Comparison of ENCODE assay signal across 8 cellular contexts in the genomic region with DNA sequence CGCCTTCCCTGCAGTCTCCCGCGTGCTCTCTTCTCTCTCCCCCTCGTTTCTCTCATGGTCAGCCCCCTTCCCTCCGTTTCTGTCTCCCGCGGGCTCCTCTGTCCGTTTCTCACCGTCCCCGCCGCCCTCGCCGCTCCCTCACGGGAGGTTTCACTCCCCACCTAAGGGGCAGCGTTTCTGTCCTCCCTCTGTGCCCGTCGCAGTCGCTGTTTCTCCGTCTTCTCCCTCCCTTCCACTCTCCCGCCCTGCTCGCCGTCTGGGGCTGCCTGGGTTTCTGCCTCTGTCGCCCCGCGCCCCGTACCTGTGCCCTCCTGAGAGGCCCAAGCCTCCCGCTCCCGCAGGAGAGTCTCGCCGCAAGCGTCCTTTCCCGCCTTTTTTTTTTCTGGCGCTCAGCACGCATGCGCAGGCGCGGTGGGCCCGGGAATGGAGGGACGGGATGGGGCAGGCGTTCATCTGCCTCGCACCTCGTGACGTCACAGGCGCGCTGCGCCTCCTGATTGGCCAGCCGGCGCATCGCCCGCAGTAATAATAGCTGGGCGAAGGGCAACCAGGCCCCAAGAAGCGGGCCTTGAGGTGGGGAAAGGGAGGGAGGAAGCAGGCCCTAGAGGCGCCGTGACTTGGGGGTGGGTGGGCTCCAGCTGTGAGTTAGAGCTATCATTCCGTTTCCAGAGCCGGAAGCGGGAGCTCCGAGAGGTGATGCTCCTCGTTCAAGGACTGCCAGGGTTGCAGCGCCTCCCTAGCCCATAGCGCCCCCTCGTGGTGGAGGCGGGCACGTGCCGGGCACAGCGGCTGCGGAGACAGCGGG. TPM values are rescaled to one million over a fixed set of nuclear protein-coding genes. Genes with fewer than 3 reads are reported as not detected.
DNase-seq lines count a peak whose midpoint lies in the region; ATAC-seq and TF ChIP-seq lines count a peak whose summit lies in the region.

No MANE protein-coding gene starts in this region.

- peak overlapping the region; percentile 82 for H3K4me3 Mint-ChIP-seq in T-helper 2 cell treated with Interferon-gamma antibody and Interleukin-4, amounts not matched to agents 5 μg/mL and 100 μg/mL, for 36 hours

- peak; percentile 99 for DNase-seq in GM13977 (ENCODE audit: low spot score)
- DNase-seq in NCI-H146 treated with DMSO at 0.1 percent for 48 hours (lab: John Stamatoyannopoulos, UW; ENCODE audit: unreplicated experiment) = peak; percentile 92
- DNase-seq in T-helper 2 cell treated with Interferon-gamma antibody and Interleukin-4, amounts not matched to agents 5 μg/mL and 100 μg/mL, for 36 hours (ENCODE audit: low spot score) = peak; percentile 93
- peak; percentile 73 to 95 for DNase-seq in ascending aorta (ENCODE audit: low spot score in 2 of 2)
- peak; percentile 99 for DNase-seq in hepatic stellate cell (ENCODE audit: low spot score)
- DNase-seq in retinal pigment epithelial cell (ENCODE audit: low read depth) = peak; percentile 63

- no peaks in the 10 kb centered on the region for H3K9me3 ChIP-seq in ascending aorta

- no peaks in the 10 kb centered on the region for H3K27me3 Mint-ChIP-seq in T-helper 2 cell treated with Interferon-gamma antibody and Interleukin-4, amounts not matched to agents 5 μg/mL and 100 μg/mL, for 36 hours (ENCODE audit: low read depth)

- no peaks in the 10 kb centered on the region for H3K36me3 ChIP-seq in ascending aorta

- H3K27ac Mint-ChIP-seq in T-helper 2 cell treated with Interferon-gamma antibody and Interleukin-4, amounts not matched to agents 5 μg/mL and 100 μg/mL, for 36 hours = peak overlapping the region; percentile 85

- intact Hi-C loops in ascending aorta (cut with DNase I) = loop anchor here (1.0 to 5.0 kb wide), 4 partner anchors 16 to 201 kb away; partner anchors contain the start of gene UBE2S

- H3K27ac ChIP-seq in ascending aorta = peak overlapping the region; percentile 71 to 87

- H3K27me3 ChIP-seq in ascending aorta = no peaks in the 10 kb centered on the region

- H3K4me3 ChIP-seq in ascending aorta (peak overlapping the region; percentile 48 to 71), retinal pigment epithelial cell (ENCODE audit: low read length) (peak overlapping the region; percentile 57)

- peaks cover 9% of the 10 kb centered on the region for H3K36me3 Mint-ChIP-seq in T-helper 2 cell treated with Interferon-gamma antibody and Interleukin-4, amounts not matched to agents 5 μg/mL and 100 μg/mL, for 36 hours (ENCODE audit: low read depth)

- ATAC-seq in HG02884 (IDR thresholded peaks at IDR 0.05; ENCODE audit: unreplicated experiment) (peak; percentile 85), GM21367 (IDR thresholded peaks at IDR 0.05; ENCODE audit: unreplicated experiment) (no peak)

- peaks cover 10% of the 10 kb centered on the region for H3K9me3 Mint-ChIP-seq in T-helper 2 cell treated with Interferon-gamma antibody and Interleukin-4, amounts not matched to agents 5 μg/mL and 100 μg/mL, for 36 hours

- peak; percentile 99 for TF ChIP-seq CTCF in GM13977 (IDR thresholded peaks at IDR 0.05; ENCODE audit: extremely low read depth, insufficient read depth, missing control alignments)
- TF ChIP-seq CTCF in ascending aorta (IDR thresholded peaks at IDR 0.05) = peak; percentile 99 to 100 (median 99)
- TF ChIP-seq CTCF in retinal pigment epithelial cell (conservative IDR thresholded peaks at IDR 0.05; ENCODE audit: low read depth, low read length) = peak; percentile 91

- H3K4me1 ChIP-seq in ascending aorta = peaks cover 2 to 3% of the 10 kb centered on the region in 2 donors

- in situ Hi-C loops in GM13977 (cut with MboI; ENCODE audit: low pct_unique_long_range_greater_than_20kb, low sequenced_read_pairs, unreplicated experiment) = no loop called here

- peaks cover 14% of the 10 kb centered on the region for H3K4me1 Mint-ChIP-seq in T-helper 2 cell treated with Interferon-gamma antibody and Interleukin-4, amounts not matched to agents 5 μg/mL and 100 μg/mL, for 36 hours (ENCODE audit: low read depth)

RNA-seq across cellular contexts. Expression of gene SSC5D, which starts 15.4 kb away (rescaled TPM):
- total RNA-seq in ascending aorta = 22.4 TPM

RNA-seq across cellular contexts. Expression of gene NAT14, which starts 18.7 kb away (rescaled TPM):
- total RNA-seq in ascending aorta = 21.6 TPM

RNA-seq across cellular contexts. Expression of gene ZNF628, which starts 27.2 kb away (rescaled TPM):
- 13.2 TPM for total RNA-seq in ascending aorta

RNA-seq across cellular contexts. Expression of gene SBK2, which starts 33.3 kb away (rescaled TPM):
- total RNA-seq in ascending aorta = not detected

RNA-seq across cellular contexts. Expression of gene C19orf85, which starts 39.1 kb away (rescaled TPM):
- not detected for total RNA-seq in ascending aorta
